16 cellular contexts compared by ENCODE assay signal in the genomic region with DNA sequence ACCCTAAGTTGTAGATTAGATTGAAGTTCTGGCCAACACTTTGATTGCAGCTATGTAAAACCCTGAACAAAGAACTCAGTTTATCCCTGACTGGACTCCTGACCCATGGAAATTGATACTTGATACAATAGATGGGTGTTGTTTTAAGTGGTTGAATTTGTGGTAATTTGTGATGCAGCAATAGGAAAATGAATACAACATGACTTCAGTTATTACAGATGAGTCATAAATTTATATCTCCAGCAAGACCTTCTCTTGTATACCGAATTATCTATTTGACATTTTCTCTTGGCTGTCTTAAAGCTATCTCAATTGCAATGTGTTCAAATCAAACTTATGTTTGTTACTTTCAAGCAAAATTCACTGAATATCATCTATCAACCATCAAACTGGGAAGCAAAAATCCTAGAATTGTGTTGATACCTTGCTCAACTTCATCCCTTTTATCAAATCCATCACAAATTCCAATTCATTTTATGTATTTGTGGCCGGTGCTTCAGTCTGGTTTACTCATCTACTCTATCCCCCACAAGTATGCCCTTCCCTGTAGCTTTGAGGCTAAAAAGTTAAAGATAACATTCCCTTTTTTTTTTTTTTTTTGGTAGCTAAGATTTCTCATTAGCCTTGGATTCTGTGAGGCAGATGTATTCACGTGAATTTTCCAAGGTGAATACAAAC.
"Had no signal": no experiment of that assay in that cellular context is flagged by ENCODE, and none has a peak within 500 bp of the region (broad histone marks: within the 10 kb centered on the region; RNA-seq: fewer than 3 reads in every experiment).

No MANE protein-coding gene starts in this region.

- H3K27me3 Mint-ChIP-seq: activated B cell treated with CpG ODN at 0.5 μM for 24 hours; activated naive CD4-positive, alpha-beta T cell treated with anti-CD3 and anti-CD28 coated beads, Interleukin-2, amount 50 U/mL, for 24 hours; activated T-cell treated with anti-CD3 and anti-CD28 coated beads, Interleukin-2, amount 50 U/mL, for 24 hours; stimulated activated naive B cell treated with anti-CD40 and anti-IgM and Interleukin-4, amounts not matched to agents 10 μg/mL and 1 μg/mL and 100 μg/mL, for 72 hours had no signal

- ATAC-seq: right cardiac atrium; stimulated activated naive B cell treated with anti-CD40 and anti-IgM and Interleukin-4, amounts not matched to agents 10 μg/mL and 1 μg/mL and 100 μg/mL, for 72 hours had no signal

- DNase-seq: activated B cell treated with CpG ODN at 0.5 μM for 24 hours; activated effector memory CD4-positive, alpha-beta T cell treated with Interleukin-2 at 50 U/mL for 16 hours; activated T-cell treated with anti-CD3 and anti-CD28 coated beads, Interleukin-2, amount 50 U/mL, for 24 hours; amniotic stem cell; brain microvascular endothelial cell; endodermal cell; erythroblast; right cardiac atrium; stimulated activated naive B cell treated with anti-CD40 and anti-IgM and Interleukin-4, amounts not matched to agents 10 μg/mL and 1 μg/mL and 100 μg/mL, for 72 hours; substantia nigra; transverse colon had no signal

- H3K9me3 ChIP-seq: neutrophil, transverse colon had no signal

- H3K27ac ChIP-seq: brain microvascular endothelial cell, hepatocyte, neutrophil, SK-N-MC, transverse colon had no signal

- H3K79me2 ChIP-seq: hepatocyte had no signal

- H3K27ac Mint-ChIP-seq: activated B cell treated with CpG ODN at 0.5 μM for 24 hours; activated naive CD4-positive, alpha-beta T cell treated with anti-CD3 and anti-CD28 coated beads, Interleukin-2, amount 50 U/mL, for 24 hours; activated T-cell treated with anti-CD3 and anti-CD28 coated beads, Interleukin-2, amount 50 U/mL, for 24 hours; endodermal cell; stimulated activated naive B cell treated with anti-CD40 and anti-IgM and Interleukin-4, amounts not matched to agents 10 μg/mL and 1 μg/mL and 100 μg/mL, for 72 hours; T-helper 1 cell treated with Interleukin-12 subunit alpha and Interleukin-12 subunit beta and Interleukin-4 antibody, amounts not matched to agents 30 μg/mL and 1 μg/mL, for 36 hours had no signal

- H2AFZ ChIP-seq: hepatocyte had no signal

- H3K4me1 Mint-ChIP-seq: activated B cell treated with CpG ODN at 0.5 μM for 24 hours; activated naive CD4-positive, alpha-beta T cell treated with anti-CD3 and anti-CD28 coated beads, Interleukin-2, amount 50 U/mL, for 24 hours had no signal

- H3K4me1 ChIP-seq: transverse colon had no signal

- H3K4me2 ChIP-seq: hepatocyte had no signal

- H3K27me3 ChIP-seq: brain microvascular endothelial cell, hepatocyte, neutrophil, transverse colon had no signal

- H3K36me3 Mint-ChIP-seq: activated naive CD4-positive, alpha-beta T cell treated with anti-CD3 and anti-CD28 coated beads, Interleukin-2, amount 50 U/mL, for 24 hours; stimulated activated naive B cell treated with anti-CD40 and anti-IgM and Interleukin-4, amounts not matched to agents 10 μg/mL and 1 μg/mL and 100 μg/mL, for 72 hours had no signal

- H3K36me3 ChIP-seq: brain microvascular endothelial cell, neutrophil, transverse colon had no signal

- H3K9me3 Mint-ChIP-seq: activated naive CD4-positive, alpha-beta T cell treated with anti-CD3 and anti-CD28 coated beads, Interleukin-2, amount 50 U/mL, for 24 hours; activated T-cell treated with anti-CD3 and anti-CD28 coated beads, Interleukin-2, amount 50 U/mL, for 24 hours; endodermal cell; T-helper 1 cell treated with Interleukin-12 subunit alpha and Interleukin-12 subunit beta and Interleukin-4 antibody, amounts not matched to agents 30 μg/mL and 1 μg/mL, for 36 hours had no signal

- H3K4me3 ChIP-seq: hepatocyte, SK-N-MC, transverse colon had no signal

- H3K4me3 Mint-ChIP-seq: activated B cell treated with CpG ODN at 0.5 μM for 24 hours; activated naive CD4-positive, alpha-beta T cell treated with anti-CD3 and anti-CD28 coated beads, Interleukin-2, amount 50 U/mL, for 24 hours; activated T-cell treated with anti-CD3 and anti-CD28 coated beads, Interleukin-2, amount 50 U/mL, for 24 hours; endodermal cell; stimulated activated naive B cell treated with anti-CD40 and anti-IgM and Interleukin-4, amounts not matched to agents 10 μg/mL and 1 μg/mL and 100 μg/mL, for 72 hours; T-helper 1 cell treated with Interleukin-12 subunit alpha and Interleukin-12 subunit beta and Interleukin-4 antibody, amounts not matched to agents 30 μg/mL and 1 μg/mL, for 36 hours had no signal
